Comparison of ENCODE assay signal across 1 cellular context in genomic region chr20:36866681-36867485, GRCh38.
TF ChIP-seq lines count a peak whose summit lies in the region.

No MANE protein-coding gene starts in this region.

TF ChIP-seq in GM23338, 12 proteins besides CTCF, POLR2A, EP300 and RAD21 (continued from another document):
- no peak for TF ChIP-seq ZNF462 (CRISPR knock-in tag; IDR thresholded peaks at IDR 0.05)
